ENCODE assay signal across 18 cellular contexts in genomic region chr16:21589551-21589950, GRCh38. TPM values are rescaled to one million over a fixed set of nuclear protein-coding genes. Genes with fewer than 3 reads are reported as not detected.
DNase-seq lines count a peak whose midpoint lies in the region; ATAC-seq and TF ChIP-seq lines count a peak whose summit lies in the region.
"Had no signal": no experiment of that assay in that cellular context is flagged by ENCODE, and none has a peak within 500 bp of the region (broad histone marks: within the 10 kb centered on the region; RNA-seq: fewer than 3 reads in every experiment).

No MANE protein-coding gene starts in this region.

- no peaks in the 10 kb centered on the region for H3K36me3 ChIP-seq in DOHH2 (ENCODE audit: control insufficient read depth, low read length)
- no peaks in the 10 kb centered on the region for H3K36me3 ChIP-seq in PC-3 (ENCODE audit: low read depth, low read length)
- no peaks in the 10 kb centered on the region for H3K36me3 ChIP-seq in fibroblast of lung (ENCODE audit: control insufficient read depth, insufficient read depth, low read length)
- no peaks in the 10 kb centered on the region for H3K36me3 ChIP-seq in smooth muscle cell (ENCODE audit: low read depth)
- H3K36me3 ChIP-seq: MG63 had no signal

- H3K4me3 ChIP-seq in DOHH2 (ENCODE audit: low read length) (no peak overlapping the region), PC-3 (ENCODE audit: low read length) (no peak overlapping the region), fibroblast of lung (replicated peaks in 1 of 4; ENCODE audit: control extremely low read depth in 1 of 4, insufficient read depth in 1 of 4, low read depth in 3 of 4, low read length in 4 of 4) (no peak overlapping the region), smooth muscle cell (no peak overlapping the region)
- H3K4me3 ChIP-seq: MG63 had no signal

- intact Hi-C loops in PC-3 (cut with micrococcal nuclease) = no loop called here

- H3K4me2 ChIP-seq in DOHH2 (ENCODE audit: low read length) = peak overlapping the region; percentile 49; the same call in 1 of the 2 replicates
- H3K4me2 ChIP-seq in PC-3 (ENCODE audit: low read length) = peak overlapping the region; percentile 72
- no peak overlapping the region for H3K4me2 ChIP-seq in fibroblast of lung (ENCODE audit: extremely low read depth, insufficient read depth, low read length)
- no peak overlapping the region for H3K4me2 ChIP-seq in smooth muscle cell

- DNase-seq in PC-3 = no peak
- DNase-seq in fibroblast of lung (ENCODE audit: low read depth in 2 of 2) = no peak
- no peak for DNase-seq in smooth muscle cell (lab: John Stamatoyannopoulos, UW; ENCODE audit: unreplicated experiment)
- no peak for DNase-seq in activated naive CD4-positive, alpha-beta T cell (lab: John Stamatoyannopoulos, UW)
- no peak for DNase-seq in NCI-H524 (lab: John Stamatoyannopoulos, UW)
- DNase-seq in NCI-H2227 treated with DMSO at 0.1 percent for 48 hours (lab: John Stamatoyannopoulos, UW) = no peak
- no peak for DNase-seq in 8988T
- DNase-seq: COR-L47, DMS 273 treated with DMSO at 0.1 percent for 48 hours, GF-D8, IMR-90, MG63, NCI-H1048, NCI-H1436, NCI-H1930, NCI-H69 had no signal

- H3K9me3 ChIP-seq in DOHH2 (ENCODE audit: control insufficient read depth, insufficient read depth, low read length) (no peaks in the 10 kb centered on the region), PC-3 (ENCODE audit: low read length) (no peaks in the 10 kb centered on the region), fibroblast of lung (ENCODE audit: control insufficient read depth, insufficient read depth, low read depth, low read length) (no peaks in the 10 kb centered on the region), smooth muscle cell (replicated peaks; ENCODE audit: low read depth) (no peaks in the 10 kb centered on the region)
- H3K9me3 ChIP-seq: MG63 had no signal

- H4K20me1 ChIP-seq in DOHH2 (ENCODE audit: control insufficient read depth, insufficient read depth, low read depth, low read length) = no peaks in the 10 kb centered on the region
- H4K20me1 ChIP-seq in PC-3 (ENCODE audit: low read length) = no peaks in the 10 kb centered on the region
- no peaks in the 10 kb centered on the region for H4K20me1 ChIP-seq in fibroblast of lung (ENCODE audit: control insufficient read depth, extremely low read depth, insufficient read depth, low read length)
- H4K20me1 ChIP-seq in smooth muscle cell (ENCODE audit: low read depth) = no peaks in the 10 kb centered on the region

- H3K9me2 ChIP-seq in DOHH2 (replicated peaks; ENCODE audit: control insufficient read depth, low read length) = no peaks in the 10 kb centered on the region
- H3K9me2 ChIP-seq in PC-3 (replicated peaks; ENCODE audit: low read length) = no peaks in the 10 kb centered on the region

- no peaks in the 10 kb centered on the region for H3K79me2 ChIP-seq in DOHH2 (ENCODE audit: control insufficient read depth, low read length)
- no peaks in the 10 kb centered on the region for H3K79me2 ChIP-seq in PC-3 (ENCODE audit: low read length)
- no peaks in the 10 kb centered on the region for H3K79me2 ChIP-seq in fibroblast of lung (ENCODE audit: control insufficient read depth, insufficient read depth, low read length)
- no peaks in the 10 kb centered on the region for H3K79me2 ChIP-seq in smooth muscle cell (ENCODE audit: low read depth)

- no peak overlapping the region for H3K27ac ChIP-seq in DOHH2 (ENCODE audit: low read depth, low read length)
- peak overlapping the region; percentile 85 for H3K27ac ChIP-seq in PC-3 (ENCODE audit: low read length)
- no peak overlapping the region for H3K27ac ChIP-seq in fibroblast of lung (ENCODE audit: insufficient read depth, low read length)
- peak overlapping the region; percentile 76 for H3K27ac ChIP-seq in smooth muscle cell (ENCODE audit: low read depth)

- ATAC-seq in PC-3 = no peak
- ATAC-seq: Right ventricle myocardium inferior had no signal

- H3K9ac ChIP-seq in PC-3 (ENCODE audit: low read length) (no peak overlapping the region), fibroblast of lung (ENCODE audit: insufficient read depth, low read length) (no peak overlapping the region), smooth muscle cell (ENCODE audit: low read depth) (no peak overlapping the region)

- H3K4me1 ChIP-seq in DOHH2 (ENCODE audit: control insufficient read depth, low read length) (peaks cover 19% of the 10 kb centered on the region), PC-3 (ENCODE audit: insufficient read depth, low read length) (peaks cover 27% of the 10 kb centered on the region), fibroblast of lung (ENCODE audit: control insufficient read depth, extremely low read depth, insufficient read depth, low read length) (no peaks in the 10 kb centered on the region), smooth muscle cell (ENCODE audit: low read depth) (no peaks in the 10 kb centered on the region)

- no TSS peak for BruUV-seq in PC-3 (replicated peaks; lab: Mats Ljungman, UMichigan)

- no peaks in the 10 kb centered on the region for H3K27me3 ChIP-seq in DOHH2 (ENCODE audit: control insufficient read depth, low read length)
- no peaks in the 10 kb centered on the region for H3K27me3 ChIP-seq in PC-3 (ENCODE audit: low read length)
- no peaks in the 10 kb centered on the region for H3K27me3 ChIP-seq in fibroblast of lung (ENCODE audit: control insufficient read depth, insufficient read depth, low read length)
- H3K27me3 ChIP-seq in smooth muscle cell (ENCODE audit: low read depth) = no peaks in the 10 kb centered on the region
- H3K27me3 ChIP-seq: MG63 had no signal

- H2AFZ ChIP-seq in PC-3 (ENCODE audit: low read length) = no peak overlapping the region
- H2AFZ ChIP-seq in fibroblast of lung (ENCODE audit: low read length) = peak overlapping the region; percentile 53
- peak overlapping the region; percentile 19 for H2AFZ ChIP-seq in smooth muscle cell (ENCODE audit: low read depth)

- 66% methylated on average over 4 of the region's 4 CpGs for WGBS in smooth muscle cell (ENCODE audit: low lambda C conversion rate)

- H3F3A ChIP-seq in DOHH2 (ENCODE audit: control insufficient read depth, insufficient read depth) (peaks cover 3% of the 10 kb centered on the region; the same call in 1 of the 2 replicates), PC-3 (ENCODE audit: low read length, unreplicated experiment) (peaks cover 5% of the 10 kb centered on the region), smooth muscle cell (ENCODE audit: low read depth) (peaks cover 4% of the 10 kb centered on the region)

- CTCF ChIA-PET in PC-3 (lab: Charles Lee) = no interaction called here

- TF ChIP-seq CTCF in DOHH2 (IDR thresholded peaks at IDR 0.05; ENCODE audit: low read depth, low read length, poor library complexity, severe bottlenecking) (no peak), PC-3 (conservative IDR thresholded peaks at IDR 0.05; ENCODE audit: low read depth, low read length) (no peak), fibroblast of lung (conservative IDR thresholded peaks at IDR 0.05 in 1 of 2, IDR thresholded peaks at IDR 0.05 in 1 of 2; ENCODE audit: low read depth in 1 of 2, low read length in 2 of 2) (no peak), smooth muscle cell (IDR thresholded peaks at IDR 0.05; ENCODE audit: borderline replicate concordance, insufficient read depth, poor library complexity, severe bottlenecking) (no peak)

- POLR2A ChIA-PET in PC-3 (lab: Charles Lee; ENCODE audit: unreplicated experiment) = interaction anchor here (1.1 to 1.2 kb wide), 2 partner anchors 10 to 11 kb away, joined by 7 to 9 read pairs; partner anchors contain the start of gene METTL9

RNA-seq across cellular contexts. Expression of gene METTL9, which starts 9.8 kb away (rescaled TPM):
- total RNA-seq in PC-3 (2014; rRNA removed) = 133 and 180 TPM in 2 replicates
- total RNA-seq in fibroblast of lung = 163 and 176 TPM in 2 replicates
- polyA plus RNA-seq in fibroblast of lung = 104 and 124 TPM in 2 replicates
- polyA plus RNA-seq in fibroblast of lung (2012) = 89.4 and 97.9 TPM in 2 replicates
- polyA minus RNA-seq in fibroblast of lung (ENCODE audit: low replicate concordance) = 5.7 and 10.0 TPM in 2 replicates
- 157 and 211 TPM in 2 replicates for total RNA-seq in smooth muscle cell
- 97.5 and 104 TPM in 2 replicates for polyA plus RNA-seq in smooth muscle cell

Comparison
In these comparisons a context has a peak if more than half of its experiments do, and no peak if none do; other contexts are left out.
1. H3K27ac ChIP-seq: peak in PC-3 (single experiment) and smooth muscle cell (single experiment); none in DOHH2 (single experiment) and fibroblast of lung (single experiment).
2. H3K4me2 ChIP-seq: peak in DOHH2 (single experiment) and PC-3 (single experiment); none in fibroblast of lung (single experiment) and smooth muscle cell (single experiment).